Comparison of ENCODE assay signal across 8 cellular contexts in the genomic region with DNA sequence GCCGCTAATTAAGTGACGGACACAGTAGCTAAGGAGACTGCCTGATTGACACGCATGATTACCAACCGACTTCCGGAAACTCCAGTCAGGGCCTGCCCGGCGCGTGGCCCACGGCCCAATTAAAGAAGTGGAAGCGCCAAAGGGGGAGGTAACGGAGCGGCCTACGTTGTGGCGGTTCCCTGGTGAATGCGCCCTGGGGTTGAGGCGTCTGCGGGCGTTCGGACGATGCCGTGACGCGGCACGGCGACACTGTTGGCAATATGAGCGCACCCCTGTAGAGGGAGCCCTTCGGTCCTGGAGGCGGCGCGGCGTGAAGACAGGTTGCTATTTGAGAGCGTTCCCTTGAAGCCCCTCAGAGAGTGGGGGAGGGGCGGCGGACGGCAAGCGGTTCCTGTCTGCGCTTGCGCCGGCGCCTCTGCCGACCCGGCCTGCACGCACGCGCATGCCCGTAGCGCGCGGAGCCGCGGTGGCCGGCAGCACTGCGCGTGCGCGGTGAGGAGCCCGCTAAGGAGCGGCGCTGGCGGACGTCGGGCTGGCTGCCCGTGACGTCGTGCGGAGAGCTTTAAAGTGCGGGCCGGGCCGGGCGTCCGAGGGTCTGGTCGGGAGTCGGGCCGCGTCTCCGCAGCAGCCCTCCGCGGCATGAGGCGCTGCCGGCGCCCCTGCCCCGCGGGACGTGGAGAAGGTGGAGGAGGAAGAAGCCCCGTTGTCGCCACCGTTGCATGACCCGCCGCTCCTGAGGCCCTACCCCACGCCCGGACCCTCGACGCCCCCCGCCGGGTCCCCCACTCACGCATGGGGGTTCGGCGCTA. TPM values are rescaled to one million over a fixed set of nuclear protein-coding genes. Genes with fewer than 3 reads are reported as not detected.
DNase-seq lines count a peak whose midpoint lies in the region; ATAC-seq and TF ChIP-seq lines count a peak whose summit lies in the region.

A gene (plus strand): TSS at position 495 of the 809 bp plus-strand sequence. CDS start 416 bp downstream, outside the sequence.

- H3K27ac ChIP-seq in colonic mucosa: peak within 1 kb of the TSS; percentile 99

- H3K9ac ChIP-seq in colonic mucosa (ENCODE audit: low read depth in 2 of 2, low read length in 2 of 2): peak within 1 kb of the TSS; percentile 86 to 97

- H3K9me3 ChIP-seq in colonic mucosa: no peaks in the 10 kb centered on the region

- ATAC-seq in GM19324 (IDR thresholded peaks at IDR 0.05; ENCODE audit: low FRiP score, unreplicated experiment): peak; percentile 86
- ATAC-seq in HG03469 (IDR thresholded peaks at IDR 0.05; ENCODE audit: unreplicated experiment): peak; percentile 62

- H3K36me3 ChIP-seq in colonic mucosa: no peaks in the 10 kb centered on the region

- peak; percentile 91 to 100 (median 98) for DNase-seq in C1 segment of cervical spinal cord (lab: John Stamatoyannopoulos, UW)
- peak; percentile 97 for DNase-seq in NCI-H526 (lab: John Stamatoyannopoulos, UW)
- DNase-seq in activated CD4-positive, alpha-beta T cell treated with anti-CD3 and anti-CD28 coated beads for 48 hours: peak; percentile 97
- DNase-seq in colonic mucosa: peak; percentile 99
- DNase-seq in kidney tubule cell (ENCODE audit: low spot score): peak; percentile 100
- peak; percentile 92 to 97 (median 95) for DNase-seq in stimulated activated CD4-positive, alpha-beta T cell treated with anti-CD3 and anti-CD28 coated beads, Interleukin-1b, Interleukin-23, amount 100 ng/mL, for 24 hours (ENCODE audit: low read depth in 4 of 4, low spot score in 1 of 4)

- no peaks in the 10 kb centered on the region for H3K27me3 ChIP-seq in colonic mucosa

- intact Hi-C loops in colonic mucosa (cut with DNase I): no loop called here

- H3K4me1 ChIP-seq in colonic mucosa: peaks cover 37% of the 10 kb centered on the region

- H3K4me3 ChIP-seq in colonic mucosa: peak within 1 kb of the TSS; percentile 91

- peak; percentile 34 for TF ChIP-seq CTCF in colonic mucosa (IDR thresholded peaks at IDR 0.05)

RNA-seq across cellular contexts. Expression of the gene that starts here (rescaled TPM):
- 100 to 1,000 TPM in 1 of 2 donors, 10 to 100 TPM in 1; 94.8 to 130 TPM for total RNA-seq in colonic mucosa

Comparison
In these comparisons a context has a peak if more than half of its experiments do, and no peak if none do; other contexts are left out.
1. Peak in every context shown above with its lines: DNase-seq, ATAC-seq, H3K4me3 ChIP-seq and H3K27ac ChIP-seq.